13 cellular contexts compared by ENCODE assay signal in the genomic region with DNA sequence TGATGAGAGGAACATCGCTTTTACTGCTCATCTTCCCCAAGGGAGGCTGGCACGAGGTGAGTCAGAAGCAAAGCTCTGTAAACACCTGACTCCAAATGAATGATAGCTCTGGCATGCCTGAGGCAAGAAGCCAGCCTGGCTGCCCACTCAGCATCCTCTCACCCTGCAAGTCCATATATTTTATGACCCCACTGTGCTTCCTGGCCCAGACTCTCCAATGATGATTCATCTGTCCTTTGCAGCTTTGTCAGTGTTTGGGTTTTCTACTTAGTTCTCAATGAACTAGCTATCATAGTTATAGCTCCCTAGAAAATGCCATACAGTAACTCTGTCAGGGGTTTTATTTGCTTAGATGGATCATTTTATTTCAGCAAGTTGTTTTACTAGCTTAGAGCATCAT. TPM values are rescaled to one million over a fixed set of nuclear protein-coding genes. Genes with fewer than 3 reads are reported as not detected.
A peak's percentile ranks its signal among the peaks of the same experiment; 100 is the strongest.
DNase-seq lines count a peak whose midpoint lies in the region; ATAC-seq, FAIRE-seq and TF ChIP-seq lines count a peak whose summit lies in the region.
"Had no signal": no experiment of that assay in that cellular context is flagged by ENCODE, and none has a peak within 500 bp of the region (broad histone marks: within the 10 kb centered on the region; RNA-seq: fewer than 3 reads in every experiment).

No MANE protein-coding gene starts in this region.

- H3K27me3 ChIP-seq in SJSA1 (replicated peaks) (no peaks in the 10 kb centered on the region), foreskin keratinocyte (no peaks in the 10 kb centered on the region), WERI-Rb-1 (ENCODE audit: insufficient read depth, low read depth, severe bottlenecking) (no peaks in the 10 kb centered on the region)

- TF ChIP-seq CTCF in AG09309 (IDR thresholded peaks at IDR 0.05; ENCODE audit: control insufficient read depth, insufficient read depth, low read depth, low read length, missing control alignments), result no peak
- no peak for TF ChIP-seq CTCF in foreskin keratinocyte (conservative IDR thresholded peaks at IDR 0.05)
- no peak for TF ChIP-seq CTCF in WERI-Rb-1 (IDR thresholded peaks at IDR 0.05; ENCODE audit: low read depth, low read length)

- H3K4me3 ChIP-seq in AG09309 (ENCODE audit: control insufficient read depth, low read depth, low read length) (no peak overlapping the region), SJSA1 (no peak overlapping the region), WERI-Rb-1 (ENCODE audit: low read depth, low read length) (no peak overlapping the region)

- H3K9me3 ChIP-seq in SJSA1 (replicated peaks), result no peaks in the 10 kb centered on the region
- no peaks in the 10 kb centered on the region for H3K9me3 ChIP-seq in WERI-Rb-1 (ENCODE audit: severe bottlenecking)

- no peak for FAIRE-seq in H54 (lab: Jason Lieb, UNC)

- peak; percentile 25 for DNase-seq in AG09309 (ENCODE audit: low read depth)
- peak; percentile 33 for DNase-seq in H54 (ENCODE audit: insufficient read length, low spot score)
- peak; percentile 37 to 65 for DNase-seq in SJSA1 (ENCODE audit: low read depth in 1 of 2, low spot score in 2 of 2)
- DNase-seq in foreskin keratinocyte, result peak; percentile 87 to 91
- DNase-seq in DMS153 (lab: John Stamatoyannopoulos, UW), result no peak
- DNase-seq in NCI-H446 treated with DMSO at 0.1 percent for 48 hours (lab: John Stamatoyannopoulos, UW), result no peak
- no peak for DNase-seq in WERI-Rb-1
- no peak for DNase-seq in mesenteric fat pad (ENCODE audit: low spot score)
- DNase-seq: activated gamma-delta T cell, caudate nucleus, NCI-H1105 treated with DMSO at 0.1 percent for 48 hours, NCI-H748 treated with DMSO at 0.1 percent for 48 hours, retina had no signal

- no peaks in the 10 kb centered on the region for H3K36me3 ChIP-seq in SJSA1
- H3K36me3 ChIP-seq in WERI-Rb-1, result no peaks in the 10 kb centered on the region

- H3K4me1 ChIP-seq in SJSA1 (replicated peaks) (peaks cover 6% of the 10 kb centered on the region), foreskin keratinocyte (peaks cover 13% of the 10 kb centered on the region)

- TF ChIP-seq POLR2A in H54 (IDR thresholded peaks at IDR 0.05; ENCODE audit: low read depth, low read length), result no peak

- H3K27ac ChIP-seq in SJSA1 (no peak overlapping the region), foreskin keratinocyte (no peak overlapping the region), WERI-Rb-1 (no peak overlapping the region)

- ATAC-seq in foreskin keratinocyte, result peak; percentile 93

RNA-seq across cellular contexts. Expression of a gene that starts 52.1 kb away (rescaled TPM):
- total RNA-seq in SJSA1 (2014; rRNA removed; shearing (Covaris generic)), result 2.1 and 3.6 TPM in 2 replicates
- total RNA-seq in foreskin keratinocyte (0.39 and 0.44 TPM in 2 replicates), mesenteric fat pad (not detected)
- 0.29 and 0.59 TPM in 2 replicates for polyA plus RNA-seq in foreskin keratinocyte

Comparison
In these comparisons a context has a peak if more than half of its experiments do, and no peak if none do; other contexts are left out.
1. DNase-seq: peak in AG09309 (single experiment), H54 (single experiment), SJSA1 (2 of 2) and foreskin keratinocyte (2 of 2); none in DMS153 (single experiment), NCI-H446 treated with DMSO at 0.1 percent for 48 hours (single experiment), WERI-Rb-1 (single experiment) and mesenteric fat pad (single experiment).